1 cellular context compared by ENCODE assay signal in genomic region chr3:190618349-190619030, GRCh38.
TF ChIP-seq lines count a peak whose summit lies in the region.

No MANE protein-coding gene starts in this region.

TF ChIP-seq in HepG2, 621 proteins besides CTCF, POLR2A, EP300 and RAD21 (continued from another document):
- TF ChIP-seq, protein P1, sequence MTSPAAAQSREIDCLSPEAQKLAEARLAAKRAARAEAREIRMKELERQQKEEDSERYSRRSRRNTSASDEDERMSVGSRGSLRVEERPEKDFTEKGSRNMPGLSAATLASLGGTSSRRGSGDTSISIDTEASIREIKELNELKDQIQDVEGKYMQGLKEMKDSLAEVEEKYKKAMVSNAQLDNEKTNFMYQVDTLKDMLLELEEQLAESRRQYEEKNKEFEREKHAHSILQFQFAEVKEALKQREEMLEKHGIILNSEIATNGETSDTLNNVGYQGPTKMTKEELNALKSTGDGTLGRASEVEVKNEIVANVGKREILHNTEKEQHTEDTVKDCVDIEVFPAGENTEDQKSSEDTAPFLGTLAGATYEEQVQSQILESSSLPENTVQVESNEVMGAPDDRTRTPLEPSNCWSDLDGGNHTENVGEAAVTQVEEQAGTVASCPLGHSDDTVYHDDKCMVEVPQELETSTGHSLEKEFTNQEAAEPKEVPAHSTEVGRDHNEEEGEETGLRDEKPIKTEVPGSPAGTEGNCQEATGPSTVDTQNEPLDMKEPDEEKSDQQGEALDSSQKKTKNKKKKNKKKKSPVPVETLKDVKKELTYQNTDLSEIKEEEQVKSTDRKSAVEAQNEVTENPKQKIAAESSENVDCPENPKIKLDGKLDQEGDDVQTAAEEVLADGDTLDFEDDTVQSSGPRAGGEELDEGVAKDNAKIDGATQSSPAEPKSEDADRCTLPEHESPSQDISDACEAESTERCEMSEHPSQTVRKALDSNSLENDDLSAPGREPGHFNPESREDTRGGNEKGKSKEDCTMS (CRISPR knock-in tag; conservative IDR thresholded peaks at IDR 0.05) = no peak
- TF ChIP-seq HMG20B (CRISPR knock-in tag; conservative IDR thresholded peaks at IDR 0.05) (no peak), SNAPC4 (CRISPR knock-in tag; IDR thresholded peaks at IDR 0.05) (no peak), MED1 (CRISPR knock-in tag; IDR thresholded peaks at IDR 0.05) (no peak), PAWR (CRISPR knock-in tag; IDR thresholded peaks at IDR 0.05; ENCODE audit: borderline replicate concordance) (no peak), ZNF782 (CRISPR knock-in tag; IDR thresholded peaks at IDR 0.05; ENCODE audit: borderline replicate concordance) (no peak), YEATS4 (CRISPR knock-in tag; IDR thresholded peaks at IDR 0.05; ENCODE audit: borderline replicate concordance) (no peak), ZNF431 (CRISPR knock-in tag; IDR thresholded peaks at IDR 0.05; ENCODE audit: borderline replicate concordance, low read depth) (no peak), ZSCAN9 (CRISPR knock-in tag; IDR thresholded peaks at IDR 0.05; ENCODE audit: borderline replicate concordance) (no peak), ZBTB7A (CRISPR knock-in tag; IDR thresholded peaks at IDR 0.05) (no peak)
